ENCODE assay signal across 14 cellular contexts in the genomic region with DNA sequence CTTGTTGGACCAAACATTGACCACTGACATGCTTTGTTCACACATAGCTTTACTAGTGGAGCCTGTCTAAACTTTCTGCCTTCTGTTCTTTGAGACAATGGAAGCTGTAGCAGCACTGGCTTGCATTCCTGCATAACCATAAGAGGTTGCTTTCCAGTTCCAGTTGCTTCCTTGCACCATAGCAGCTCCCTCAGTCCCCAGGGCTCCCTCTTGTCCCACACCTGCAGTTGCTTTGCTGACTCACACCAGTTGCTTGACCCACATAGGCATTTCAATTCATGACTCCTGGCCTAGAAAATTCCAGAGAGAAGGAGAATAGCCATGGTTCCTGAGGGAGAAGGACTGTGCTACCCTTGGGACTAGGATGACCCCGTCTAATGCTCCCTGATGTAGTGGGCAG. TPM values are rescaled to one million over a fixed set of nuclear protein-coding genes. Genes with fewer than 3 reads are reported as not detected.
"Had no signal": no experiment of that assay in that cellular context is flagged by ENCODE, and none has a peak within 500 bp of the region (broad histone marks: within the 10 kb centered on the region; RNA-seq: fewer than 3 reads in every experiment).

No MANE protein-coding gene starts in this region.

- ATAC-seq: activated T-helper 17 cell treated with anti-CD3 and anti-CD28 coated beads, Interleukin-2, amount 50 U/mL, for 72 hours; pancreas; T-helper 17 cell had no signal

- H3K36me3 ChIP-seq: left ventricle myocardium inferior, pancreas had no signal

- H3K9me3 ChIP-seq: left ventricle myocardium inferior, pancreas had no signal

- H3K27ac ChIP-seq: left ventricle myocardium inferior, pancreas had no signal

- DNase-seq: activated CD4-positive, alpha-beta T cell treated with anti-CD3 and anti-CD28 coated beads, Interleukin-2, amount 10 ng/mL, durations not matched to agents 7 days and 5 days; activated CD4-positive, CD25-positive, alpha-beta regulatory T cell; activated CD8-positive, alpha-beta memory T cell treated with anti-CD3 and anti-CD28 coated beads for 24 hours; activated naive CD4-positive, alpha-beta T cell treated with anti-CD3 and anti-CD28 coated beads, Interleukin-2, amount 10 ng/mL, durations not matched to agents 7 days and 5 days; cerebellar nuclear complex; head of caudate nucleus; left ventricle myocardium inferior; pancreas; retina; small intestine; T-helper 17 cell had no signal

- H3K27me3 ChIP-seq: pancreas had no signal

- H3K4me1 ChIP-seq: pancreas had no signal

- H3K4me3 ChIP-seq: left ventricle myocardium inferior, pancreas had no signal

RNA-seq across cellular contexts. Expression of a gene that starts 20.9 kb away (rescaled TPM):
- total RNA-seq: mesenteric fat pad, neural crest cell had no signal
